In the genomic region with DNA sequence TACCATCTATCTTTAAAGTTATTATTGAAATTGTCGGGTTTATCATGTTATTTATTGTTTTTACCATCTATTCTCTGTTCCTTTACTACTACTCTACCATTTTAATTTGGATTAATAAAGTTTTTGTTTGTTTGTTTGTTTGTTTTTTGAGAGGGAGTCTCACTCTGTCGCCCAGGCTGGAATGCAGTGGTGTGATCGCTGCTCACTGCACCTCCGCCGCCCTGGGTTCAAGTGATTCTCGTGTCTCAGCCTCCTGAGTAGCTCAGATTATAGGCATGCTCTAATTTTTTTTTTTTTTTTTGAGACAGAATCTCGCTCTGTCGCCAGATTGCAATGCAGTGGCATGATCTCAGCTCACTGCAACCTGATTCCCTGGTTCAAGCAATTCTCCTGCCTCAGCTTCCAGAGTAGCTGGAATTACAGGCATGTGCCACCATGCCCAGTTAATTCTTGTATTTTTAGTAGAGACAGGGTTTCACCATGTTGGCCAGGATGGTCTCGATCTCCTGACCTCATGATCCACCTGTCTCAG, we compare ENCODE assay signal across 7 cellular contexts. TPM values are rescaled to one million over a fixed set of nuclear protein-coding genes. Genes with fewer than 3 reads are reported as not detected.
A peak's percentile ranks its signal among the peaks of the same experiment; 100 is the strongest.
DNase-seq lines count a peak whose midpoint lies in the region; FAIRE-seq and TF ChIP-seq lines count a peak whose summit lies in the region.
"Not testable (repeated sequence)": the region's sequence is repeated elsewhere in the genome, so short reads cannot be mapped to it uniquely, and the experiment has no call there.

No MANE protein-coding gene starts in this region.

- DNase-seq in EH (ENCODE audit: low read depth) (peak; percentile 61), NCI-H2171 (lab: John Stamatoyannopoulos, UW) (peak; percentile 14), astrocyte (ENCODE audit: low read depth) (peak; percentile 8), epithelial cell of esophagus (ENCODE audit: low read depth) (peak; percentile 22), foreskin fibroblast (peak; percentile 17 to 57), osteocyte (ENCODE audit: extremely low spot score, unreplicated experiment) (peak; percentile 66)

- not testable (repeated sequence) for H3K27me3 ChIP-seq in astrocyte (ENCODE audit: insufficient read depth, low read length)

- H3K36me3 ChIP-seq in HEK293 (ENCODE audit: control insufficient read depth in 2 of 2, insufficient read depth in 1 of 2, low read length in 2 of 2); astrocyte (ENCODE audit: insufficient read depth, low read length): not testable (repeated sequence)

- H3K4me3 ChIP-seq in HEK293 (ENCODE audit: low read depth, low read length); astrocyte (ENCODE audit: insufficient read depth, low read depth, low read length); epithelial cell of esophagus (ENCODE audit: low read length); foreskin fibroblast (ENCODE audit: low read depth in 1 of 2, low read length in 2 of 2): not testable (repeated sequence)

- not testable (repeated sequence) for H3K9ac ChIP-seq in astrocyte (ENCODE audit: low read length)

- H3K4me1 Mint-ChIP-seq in astrocyte (ENCODE audit: low read depth, unreplicated experiment): peaks cover 13% of the 10 kb centered on the region
- not testable (repeated sequence) for H3K4me1 Mint-ChIP-seq in osteocyte (ENCODE audit: unreplicated experiment)

- H3K27ac ChIP-seq in HEK293 (ENCODE audit: extremely low read depth, low read depth, low read length); astrocyte (ENCODE audit: low read depth, low read length): not testable (repeated sequence)

- TF ChIP-seq CTCF in HEK293 (tag by site-specific recombination; IDR thresholded peaks at IDR 0.05); astrocyte (IDR thresholded peaks at IDR 0.05; ENCODE audit: insufficient read depth, low read depth, low read length); epithelial cell of esophagus (IDR thresholded peaks at IDR 0.05; ENCODE audit: insufficient read depth, low read depth, low read length, missing control alignments); foreskin fibroblast (IDR thresholded peaks at IDR 0.05; ENCODE audit: low read depth, low read length); osteocyte (IDR thresholded peaks at IDR 0.05): not testable (repeated sequence)

- H3K79me2 ChIP-seq in astrocyte (ENCODE audit: insufficient read depth, low read length): not testable (repeated sequence)

- POLR2A ChIA-PET in HEK293 (lab: Yijun Ruan, JAX): interaction anchor here (0.6 to 1.6 kb wide), 2 partner anchors 22 to 110 kb away, joined by 3 to 4 read pairs; a partner anchor contains a TSS

- H3K27me3 Mint-ChIP-seq in astrocyte (ENCODE audit: low read depth, unreplicated experiment); osteocyte (ENCODE audit: unreplicated experiment): not testable (repeated sequence)

- peak overlapping the region; percentile 38 for H3K4me2 ChIP-seq in astrocyte (ENCODE audit: low read length)

- FAIRE-seq in astrocyte (lab: Jason Lieb, UNC): not testable (repeated sequence)

- not testable (repeated sequence) for H3K9me3 ChIP-seq in HEK293 (ENCODE audit: control insufficient read depth, insufficient read depth, low read depth, low read length); astrocyte (ENCODE audit: insufficient read depth, low read depth, low read length)

- not testable (repeated sequence) for H3K36me3 Mint-ChIP-seq in astrocyte (ENCODE audit: low read depth, unreplicated experiment); osteocyte (ENCODE audit: unreplicated experiment)

- H2AFZ ChIP-seq in astrocyte (ENCODE audit: low read depth, low read length): not testable (repeated sequence)

- not testable (repeated sequence) for H3K9me3 Mint-ChIP-seq in astrocyte (ENCODE audit: unreplicated experiment); osteocyte (ENCODE audit: unreplicated experiment)

- H3K4me1 ChIP-seq in HEK293 (ENCODE audit: control insufficient read depth, insufficient read depth, low read length): not testable (repeated sequence)
- H3K4me1 ChIP-seq in astrocyte (ENCODE audit: insufficient read depth, low read length): peaks cover 13% of the 10 kb centered on the region

- peak overlapping the region; percentile 78 for H3K27ac Mint-ChIP-seq in astrocyte (ENCODE audit: unreplicated experiment)
- not testable (repeated sequence) for H3K27ac Mint-ChIP-seq in osteocyte (ENCODE audit: unreplicated experiment)

- H4K20me1 ChIP-seq in astrocyte (ENCODE audit: insufficient read depth, low read length): not testable (repeated sequence)

- not testable (repeated sequence) for H3K4me3 Mint-ChIP-seq in astrocyte (ENCODE audit: unreplicated experiment); osteocyte (ENCODE audit: unreplicated experiment)

- CTCF ChIA-PET in HEK293 (lab: Yijun Ruan, JAX): not testable (repeated sequence)

TF ChIP-seq in HEK293, 187 proteins besides CTCF, POLR2A, EP300 and RAD21:
- peak; percentile 36; the same call in 1 of the 2 replicates for TF ChIP-seq OSR2 (tag by site-specific recombination; IDR thresholded peaks at IDR 0.05)
- peak; percentile 23; the same call in 1 of the 2 replicates for TF ChIP-seq ZNF394 (tag by site-specific recombination; IDR thresholded peaks at IDR 0.05; ENCODE audit: borderline replicate concordance)
TF ChIP-seq in HEK293: peak in this region for 2; not testable (repeated sequence) for 185.

RNA-seq across cellular contexts. Expression of a gene that starts 22.7 kb away (rescaled TPM):
- 51.3 and 56.9 TPM in 2 replicates for total RNA-seq in astrocyte
- total RNA-seq in osteocyte: 77.8 and 79.3 TPM in 2 replicates

Comparison
In these comparisons a context has a peak if more than half of its experiments do, and no peak if none do; other contexts are left out.
1. DNase-seq: peak in every context shown above with its lines; median percentile 66 in osteocyte; 61 in EH; 37 in foreskin fibroblast; 22 in epithelial cell of esophagus; 14 in NCI-H2171; 8 in astrocyte.